ENCODE assay signal across 8 cellular contexts in the genomic region with DNA sequence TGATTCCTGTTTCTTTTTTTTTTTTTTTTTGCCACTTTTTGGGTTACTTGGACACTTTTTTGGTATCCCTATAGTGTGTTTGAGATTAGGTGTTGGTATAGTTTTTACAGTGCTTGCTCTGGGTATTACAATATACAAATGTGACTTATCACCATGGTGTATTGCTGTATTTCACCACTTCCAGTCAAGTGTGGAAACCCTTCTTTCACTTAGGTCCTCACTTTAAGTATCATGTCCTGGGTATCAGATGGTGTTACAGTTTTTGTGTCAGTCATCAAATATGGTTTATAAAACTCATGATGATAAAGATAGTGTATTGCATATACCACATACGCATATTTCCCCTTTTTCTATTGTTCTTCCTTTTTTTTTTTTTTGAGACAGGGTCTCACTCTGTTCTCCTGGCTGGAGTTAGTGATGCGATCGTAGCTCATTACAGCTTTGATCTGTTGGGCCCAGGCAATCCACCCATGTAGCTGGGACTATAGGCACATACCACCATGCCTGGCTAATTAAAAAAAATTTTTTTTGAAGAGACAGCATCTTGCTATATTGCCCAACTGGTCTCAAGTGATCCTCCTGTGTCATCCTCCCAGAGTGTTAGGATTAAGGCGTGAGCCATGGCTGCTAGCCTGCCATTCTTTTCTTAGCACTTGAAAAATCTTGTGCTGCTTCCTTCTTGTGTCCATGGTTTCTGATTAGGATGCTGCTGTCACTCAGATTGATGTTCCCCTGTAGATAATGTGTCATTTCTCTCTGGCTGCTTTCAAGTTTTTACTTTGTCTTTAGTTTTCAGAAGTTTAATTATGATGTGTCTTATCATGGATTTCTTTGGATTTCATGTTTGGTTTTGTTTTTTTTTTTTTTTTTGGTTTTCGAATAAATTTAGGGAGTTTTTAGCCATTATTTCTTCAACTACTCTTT. TPM values are rescaled to one million over a fixed set of nuclear protein-coding genes. Genes with fewer than 3 reads are reported as not detected.
DNase-seq lines count a peak whose midpoint lies in the region; ATAC-seq and TF ChIP-seq lines count a peak whose summit lies in the region.

No MANE protein-coding gene starts in this region.

- 98 to 100% methylated on average over 3 to 5 of the region's 5 CpGs for WGBS in transverse colon (ENCODE audit: low coverage in 1 of 2), 2 donors
- 92 to 98% methylated on average over 5 of the region's 5 CpGs for WGBS in lower leg skin, 2 donors

- H3K4me3 ChIP-seq in transverse colon = no peak overlapping the region
- H3K4me3 ChIP-seq in lower leg skin (ENCODE audit: low read depth, poor library complexity, severe bottlenecking) = no peak overlapping the region

- intact Hi-C loops in transverse colon (cut with DNase I; ENCODE audit: low total_unique reads) = no loop called here
- intact Hi-C loops in lower leg skin (cut with DNase I; ENCODE audit: low total_unique reads) = no loop called here

- no peak for TF ChIP-seq EP300 in transverse colon (IDR thresholded peaks at IDR 0.05; ENCODE audit: low read depth)

- H3K27me3 ChIP-seq in transverse colon = no peaks in the 10 kb centered on the region

- H3K27me3 Mint-ChIP-seq in T-helper 17 cell (no peaks in the 10 kb centered on the region), glutamatergic neuron (ENCODE audit: unreplicated experiment) (peaks cover 23% of the 10 kb centered on the region)

- peaks cover 3 to 23% (median 12%) of the 10 kb centered on the region in 4 donors for H3K4me1 ChIP-seq in transverse colon

- ATAC-seq in T-helper 17 cell = no peak

- DNase-seq in CD1c-positive myeloid dendritic cell (ENCODE audit: extremely low spot score) = peak; percentile 88
- DNase-seq in HEK293T (ENCODE audit: extremely low spot score) = no peak
- DNase-seq in T-helper 17 cell = no peak
- DNase-seq in glutamatergic neuron = no peak
- DNase-seq in A172 (ENCODE audit: low spot score) = no peak
- DNase-seq in transverse colon = no peak
- DNase-seq in lower leg skin (ENCODE audit: low spot score in 2 of 2) = no peak
- no peak for DNase-seq in stimulated activated CD4-positive, alpha-beta T cell treated with anti-CD3 and anti-CD28 coated beads, Interleukin-2, amount 100 ng/mL, for 24 hours

- TF ChIP-seq CTCF in glutamatergic neuron (IDR thresholded peaks at IDR 0.05; ENCODE audit: partially characterized antibody, unreplicated experiment) = no peak
- no peak for TF ChIP-seq CTCF in transverse colon (IDR thresholded peaks at IDR 0.05)
- no peak for TF ChIP-seq CTCF in lower leg skin (IDR thresholded peaks at IDR 0.05)

- peaks cover 34% of the 10 kb centered on the region for H3K9me3 Mint-ChIP-seq in glutamatergic neuron (ENCODE audit: unreplicated experiment)

- H3K9me3 ChIP-seq in T-helper 17 cell (ENCODE audit: control insufficient read depth, low read length, poor library complexity, severe bottlenecking) = no peaks in the 10 kb centered on the region
- no peaks in the 10 kb centered on the region for H3K9me3 ChIP-seq in transverse colon

- H3K27ac ChIP-seq in transverse colon = no peak overlapping the region

- CTCF ChIA-PET in HEK293T (lab: Yijun Ruan, JAX) = no interaction called here

- H3K4me1 Mint-ChIP-seq in T-helper 17 cell (peaks cover 26% of the 10 kb centered on the region), glutamatergic neuron (ENCODE audit: low read depth, unreplicated experiment) (peaks cover 9% of the 10 kb centered on the region)

- H3K27ac Mint-ChIP-seq in T-helper 17 cell (peak overlapping the region; percentile 32), glutamatergic neuron (ENCODE audit: unreplicated experiment) (peak overlapping the region; percentile 93)

- TF ChIP-seq POLR2A in transverse colon (IDR thresholded peaks at IDR 0.05) (no peak), lower leg skin (IDR thresholded peaks at IDR 0.05) (no peak)

- H3K4me3 Mint-ChIP-seq in T-helper 17 cell (peak overlapping the region; percentile 73), glutamatergic neuron (ENCODE audit: unreplicated experiment) (peak overlapping the region; percentile 92)

- in situ Hi-C loops in transverse colon (cut with MboI; ENCODE audit: low pct_ligation_motif_present in 1 of 4, low pct_unique_long_range_greater_than_20kb in 1 of 4, low sequenced_read_pairs in 3 of 4) = no loop called here

- H3K36me3 ChIP-seq in transverse colon = no peaks in the 10 kb centered on the region

- H3K36me3 Mint-ChIP-seq in T-helper 17 cell (ENCODE audit: low read depth) (no peaks in the 10 kb centered on the region), glutamatergic neuron (ENCODE audit: unreplicated experiment) (peaks cover 37% of the 10 kb centered on the region)

- POLR2A ChIA-PET in HEK293T (lab: Yijun Ruan, JAX) = no interaction called here

TF ChIP-seq in HEK293T, 16 proteins besides CTCF, POLR2A, EP300 and RAD21:
- TF ChIP-seq FOXM1 (IDR thresholded peaks at IDR 0.05; ENCODE audit: borderline replicate concordance) (no peak), TARDBP (IDR thresholded peaks at IDR 0.05) (no peak), SUZ12 (IDR thresholded peaks at IDR 0.05) (no peak), SP1 (IDR thresholded peaks at IDR 0.05) (no peak), BHLHE40 (IDR thresholded peaks at IDR 0.05; ENCODE audit: borderline replicate concordance) (no peak), NFRKB (IDR thresholded peaks at IDR 0.05) (no peak), ARNT (IDR thresholded peaks at IDR 0.05) (no peak), FOXK2 (IDR thresholded peaks at IDR 0.05) (no peak)
- TF ChIP-seq, protein P1, sequence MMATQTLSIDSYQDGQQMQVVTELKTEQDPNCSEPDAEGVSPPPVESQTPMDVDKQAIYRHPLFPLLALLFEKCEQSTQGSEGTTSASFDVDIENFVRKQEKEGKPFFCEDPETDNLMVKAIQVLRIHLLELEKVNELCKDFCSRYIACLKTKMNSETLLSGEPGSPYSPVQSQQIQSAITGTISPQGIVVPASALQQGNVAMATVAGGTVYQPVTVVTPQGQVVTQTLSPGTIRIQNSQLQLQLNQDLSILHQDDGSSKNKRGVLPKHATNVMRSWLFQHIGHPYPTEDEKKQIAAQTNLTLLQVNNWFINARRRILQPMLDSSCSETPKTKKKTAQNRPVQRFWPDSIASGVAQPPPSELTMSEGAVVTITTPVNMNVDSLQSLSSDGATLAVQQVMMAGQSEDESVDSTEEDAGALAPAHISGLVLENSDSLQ (IDR thresholded peaks at IDR 0.05) = 0 out of 2 replicates have a peak, but pooled peaks have one; percentile 25

RNA-seq across cellular contexts. Expression of a gene that starts 2.1 kb away (rescaled TPM):
- 10 to 100 TPM; 69.5 to 72.4 TPM for total RNA-seq in T-helper 17 cell
- 62.6 TPM for total RNA-seq in glutamatergic neuron (ENCODE audit: unreplicated experiment)
- 7.2 and 8.0 TPM in 2 replicates for total RNA-seq in A172 (2014; rRNA removed; shearing (Covaris generic))
- 10 to 100 TPM; 36.3 to 70.3 (median 41.6) TPM for total RNA-seq in transverse colon
- total RNA-seq in lower leg skin = 10 to 100 TPM; 19.9 to 39.9 (median 26.0) TPM
